9 cellular contexts compared by ENCODE assay signal in the genomic region with DNA sequence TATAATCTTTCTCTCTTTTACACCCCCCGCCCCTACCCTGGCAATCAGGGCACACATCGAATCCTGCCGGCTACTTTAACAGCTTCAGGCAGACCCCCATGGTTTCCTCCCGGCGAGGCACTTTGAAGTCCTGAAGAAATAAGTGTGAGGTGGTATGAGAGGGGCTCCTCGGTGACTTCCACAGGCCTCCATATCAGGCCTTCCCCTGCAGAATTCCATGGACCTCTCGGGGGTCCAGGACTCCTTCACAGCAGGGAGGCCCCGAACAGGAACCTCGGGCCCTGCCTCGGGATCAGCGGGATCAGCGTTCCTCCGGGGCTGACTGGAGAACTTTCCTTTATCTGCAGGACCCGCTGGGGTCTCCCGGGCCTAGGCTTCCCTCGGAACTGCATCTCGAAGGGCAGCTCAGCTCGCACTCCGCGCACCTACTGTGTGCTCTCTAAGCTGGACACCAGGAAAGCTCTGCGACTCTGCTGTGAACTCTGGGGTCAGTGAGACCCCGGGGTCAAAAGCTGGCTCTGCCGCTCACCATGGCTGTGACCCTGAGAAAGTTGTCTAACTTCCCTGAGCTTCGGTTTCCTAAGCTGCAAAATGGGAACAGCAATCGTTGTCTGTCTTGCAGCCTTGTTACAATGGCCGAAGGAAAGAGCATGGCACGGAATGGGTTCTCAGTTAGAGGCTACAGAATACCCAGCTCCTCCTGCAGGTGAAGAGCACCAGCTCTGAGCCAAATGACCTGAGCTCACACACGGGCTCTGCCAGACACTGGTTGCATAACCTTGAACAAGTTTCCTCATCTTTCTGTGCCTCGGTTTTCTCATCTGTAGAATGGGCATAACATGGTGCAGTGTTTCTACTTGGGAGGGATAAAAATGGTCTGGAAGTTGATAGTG.
DNase-seq lines count a peak whose midpoint lies in the region; ATAC-seq lines count a peak whose summit lies in the region.
"Had no signal": no experiment of that assay in that cellular context is flagged by ENCODE, and none has a peak within 500 bp of the region (broad histone marks: within the 10 kb centered on the region; RNA-seq: fewer than 3 reads in every experiment).

No MANE protein-coding gene starts in this region.

- no peaks in the 10 kb centered on the region for H3K9me3 Mint-ChIP-seq in activated naive CD8-positive, alpha-beta T cell (ENCODE audit: low read depth)
- H3K9me3 Mint-ChIP-seq in stimulated activated naive B cell treated with anti-CD40 and anti-IgM and Interleukin-4, amounts not matched to agents 10 μg/mL and 1 μg/mL and 100 μg/mL, for 72 hours: no peaks in the 10 kb centered on the region
- H3K9me3 Mint-ChIP-seq: T-helper 2 cell treated with Interferon-gamma antibody and Interleukin-4, amounts not matched to agents 5 μg/mL and 100 μg/mL, for 36 hours had no signal

- peak overlapping the region; percentile 52 for H4K91ac ChIP-seq in mesenchymal stem cell (ENCODE audit: low read length)

- H3K18ac ChIP-seq in mesenchymal stem cell (ENCODE audit: low read depth in 1 of 2, low read length in 2 of 2): peak overlapping the region in 1 of 2 experiments; percentile 50

- 50% methylated on average over 26 of the region's 29 CpGs for WGBS in mesenchymal stem cell

- peaks cover 47% of the 10 kb centered on the region for H3K4me1 Mint-ChIP-seq in activated naive CD8-positive, alpha-beta T cell (ENCODE audit: low read depth)
- H3K4me1 Mint-ChIP-seq in stimulated activated naive B cell treated with anti-CD40 and anti-IgM and Interleukin-4, amounts not matched to agents 10 μg/mL and 1 μg/mL and 100 μg/mL, for 72 hours: peaks cover 65 to 83% of the 10 kb centered on the region in 2 donors

- H2BK120ac ChIP-seq in mesenchymal stem cell (ENCODE audit: low read depth, low read length): peak overlapping the region; percentile 24

- H4K8ac ChIP-seq in mesenchymal stem cell (ENCODE audit: low read length): peak overlapping the region; percentile 70

- no peak for ATAC-seq in stimulated activated naive B cell treated with anti-CD40 and anti-IgM and Interleukin-4, amounts not matched to agents 10 μg/mL and 1 μg/mL and 100 μg/mL, for 72 hours (replicated peaks)
- ATAC-seq in HG03521 (IDR thresholded peaks at IDR 0.05; ENCODE audit: unreplicated experiment) (no peak), HG03460 (IDR thresholded peaks at IDR 0.05; ENCODE audit: unreplicated experiment) (no peak)

- no peaks in the 10 kb centered on the region for H3K79me1 ChIP-seq in mesenchymal stem cell (replicated peaks; ENCODE audit: low read length, poor library complexity, severe bottlenecking)

- H3K4ac ChIP-seq in mesenchymal stem cell (ENCODE audit: low read depth in 1 of 2, low read length in 2 of 2): peak overlapping the region in 1 of 2 experiments; percentile 12

- H2BK12ac ChIP-seq in mesenchymal stem cell (ENCODE audit: low read length in 2 of 2): no peak overlapping the region

- no peaks in the 10 kb centered on the region for H3K36me3 Mint-ChIP-seq in activated naive CD8-positive, alpha-beta T cell
- peaks cover 0 to 3% of the 10 kb centered on the region in 2 donors for H3K36me3 Mint-ChIP-seq in stimulated activated naive B cell treated with anti-CD40 and anti-IgM and Interleukin-4, amounts not matched to agents 10 μg/mL and 1 μg/mL and 100 μg/mL, for 72 hours

- no peak overlapping the region for H2BK5ac ChIP-seq in mesenchymal stem cell (ENCODE audit: low read depth, low read length, poor library complexity, severe bottlenecking)

- H3K4me3 ChIP-seq in mesenchymal stem cell (ENCODE audit: insufficient read depth in 1 of 2, low read depth in 1 of 2, low read length in 2 of 2): no peak overlapping the region

- no peak overlapping the region for H2BK15ac ChIP-seq in mesenchymal stem cell (ENCODE audit: low read depth, poor library complexity, severe bottlenecking)

- no peak overlapping the region for H3K27ac ChIP-seq in mesenchymal stem cell (ENCODE audit: low read length, poor library complexity, severe bottlenecking)

- peaks cover 4% of the 10 kb centered on the region for H3K27me3 Mint-ChIP-seq in activated naive CD8-positive, alpha-beta T cell
- peaks cover 16 to 18% of the 10 kb centered on the region in 2 donors for H3K27me3 Mint-ChIP-seq in stimulated activated naive B cell treated with anti-CD40 and anti-IgM and Interleukin-4, amounts not matched to agents 10 μg/mL and 1 μg/mL and 100 μg/mL, for 72 hours

- H2AFZ ChIP-seq in mesenchymal stem cell (ENCODE audit: low read depth, low read length): peak overlapping the region; percentile 29

- peaks cover 8 to 22% of the 10 kb centered on the region in 2 experiments for H3K27me3 ChIP-seq in mesenchymal stem cell (ENCODE audit: control insufficient read depth in 1 of 2, insufficient read depth in 1 of 2, low read length in 2 of 2)

- H3K4me1 ChIP-seq in mesenchymal stem cell (ENCODE audit: control insufficient read depth, insufficient read depth, low read depth, low read length): peaks cover 13% of the 10 kb centered on the region

- no peaks in the 10 kb centered on the region for H3K9me3 ChIP-seq in mesenchymal stem cell (ENCODE audit: control insufficient read depth, low read length)

- no peak overlapping the region for H3K23ac ChIP-seq in mesenchymal stem cell (ENCODE audit: low read length in 2 of 2)

- no peak overlapping the region for H3K14ac ChIP-seq in mesenchymal stem cell (ENCODE audit: low read length in 2 of 2)

- no peak overlapping the region for H2AK5ac ChIP-seq in mesenchymal stem cell (ENCODE audit: low read length, severe bottlenecking)

- DNase-seq in DMS53 (lab: John Stamatoyannopoulos, UW) (peak; percentile 38), DMS53 treated with DMSO at 0.1 percent for 48 hours (lab: John Stamatoyannopoulos, UW; ENCODE audit: unreplicated experiment) (no peak), mesenchymal stem cell (no peak), GOT3 (lab: John Stamatoyannopoulos, UW) (no peak)
- DNase-seq in stimulated activated naive B cell treated with anti-CD40 and anti-IgM and Interleukin-4, amounts not matched to agents 10 μg/mL and 1 μg/mL and 100 μg/mL, for 72 hours: no peak

- H3K9ac ChIP-seq in mesenchymal stem cell (ENCODE audit: low read length): no peak overlapping the region

- peak overlapping the region; percentile 61 for H3K27ac Mint-ChIP-seq in activated naive CD8-positive, alpha-beta T cell
- peak overlapping the region; percentile 83 for H3K27ac Mint-ChIP-seq in stimulated activated naive B cell treated with anti-CD40 and anti-IgM and Interleukin-4, amounts not matched to agents 10 μg/mL and 1 μg/mL and 100 μg/mL, for 72 hours
- H3K27ac Mint-ChIP-seq: T-helper 2 cell treated with Interferon-gamma antibody and Interleukin-4, amounts not matched to agents 5 μg/mL and 100 μg/mL, for 36 hours had no signal

- H3K4me3 Mint-ChIP-seq in activated naive CD8-positive, alpha-beta T cell: peak overlapping the region; percentile 77
- H3K4me3 Mint-ChIP-seq in stimulated activated naive B cell treated with anti-CD40 and anti-IgM and Interleukin-4, amounts not matched to agents 10 μg/mL and 1 μg/mL and 100 μg/mL, for 72 hours: peak overlapping the region; percentile 66 to 67

- H3K4me2 ChIP-seq in mesenchymal stem cell (ENCODE audit: low read length, poor library complexity, severe bottlenecking): peak overlapping the region; percentile 77

- no peaks in the 10 kb centered on the region for H3K36me3 ChIP-seq in mesenchymal stem cell (ENCODE audit: control insufficient read depth in 1 of 2, insufficient read depth in 2 of 2, low read depth in 1 of 2, low read length in 2 of 2)
